ENCODE assay signal across 17 cellular contexts in genomic region chr17:64037802-64038201, GRCh38. TPM values are rescaled to one million over a fixed set of nuclear protein-coding genes. Genes with fewer than 3 reads are reported as not detected.
DNase-seq lines count a peak whose midpoint lies in the region; ATAC-seq, FAIRE-seq and TF ChIP-seq lines count a peak whose summit lies in the region.
"Had no signal": no experiment of that assay in that cellular context is flagged by ENCODE, and none has a peak within 500 bp of the region (broad histone marks: within the 10 kb centered on the region; RNA-seq: fewer than 3 reads in every experiment).

No MANE protein-coding gene starts in this region.

- H3K27ac Mint-ChIP-seq in T-helper 2 cell treated with Interferon-gamma antibody and Interleukin-4, amounts not matched to agents 5 μg/mL and 100 μg/mL, for 36 hours, result peak overlapping the region; percentile 26
- H3K27ac Mint-ChIP-seq in stimulated activated effector memory CD8-positive, alpha-beta T cell treated with anti-CD3 and anti-CD28 coated beads, Interleukin-12 subunit alpha, Interleukin-12 subunit beta, amount 100 ng/mL, for 72 hours, result peak overlapping the region; percentile 87
- H3K27ac Mint-ChIP-seq: IgD-negative memory B cell had no signal

- no TSS peak for BruUV-seq in K562 (replicated peaks; lab: Mats Ljungman, UMichigan)

- no peaks in the 10 kb centered on the region for H3K9me2 ChIP-seq in Karpas-422 (replicated peaks; ENCODE audit: insufficient read depth, low read length)

- no peaks in the 10 kb centered on the region for H3K27me3 Mint-ChIP-seq in T-helper 2 cell treated with Interferon-gamma antibody and Interleukin-4, amounts not matched to agents 5 μg/mL and 100 μg/mL, for 36 hours (ENCODE audit: low read depth)
- H3K27me3 Mint-ChIP-seq: CD8-positive, alpha-beta memory T cell; IgD-negative memory B cell had no signal

- no peaks in the 10 kb centered on the region for H3K27me3 ChIP-seq in Karpas-422 (ENCODE audit: low read length)
- no peaks in the 10 kb centered on the region for H3K27me3 ChIP-seq in K562 (ENCODE audit: control insufficient read depth in 2 of 2, insufficient read depth in 2 of 2, low read length in 2 of 2)
- H3K27me3 ChIP-seq in thyroid gland, result no peaks in the 10 kb centered on the region
- H3K27me3 ChIP-seq: BLaER1 had no signal

- TF ChIP-seq EP300 in K562 (IDR thresholded peaks at IDR 0.05; ENCODE audit: low read length), result no peak

- H3K36me3 ChIP-seq in Karpas-422 (ENCODE audit: insufficient read depth, low read length), result no peaks in the 10 kb centered on the region
- H3K36me3 ChIP-seq in K562 (ENCODE audit: control insufficient read depth, insufficient read depth, low read length), result peaks cover 4% of the 10 kb centered on the region; the same call in 1 of the 3 replicates
- H3K36me3 ChIP-seq in thyroid gland, result no peaks in the 10 kb centered on the region

- H2AFZ ChIP-seq in Karpas-422 (ENCODE audit: low read length) (no peak overlapping the region), K562 (ENCODE audit: low read depth, low read length) (no peak overlapping the region)
- H2AFZ ChIP-seq: GM23248 had no signal

- no peak overlapping the region for H3K9ac ChIP-seq in Karpas-422 (ENCODE audit: low read length)
- no peak overlapping the region for H3K9ac ChIP-seq in K562 (ENCODE audit: insufficient read depth in 1 of 2, low read depth in 2 of 2, low read length in 2 of 2)
- H3K9ac ChIP-seq: BLaER1, GM23248 had no signal

- peaks cover 61% of the 10 kb centered on the region for H3K36me3 Mint-ChIP-seq in T-helper 2 cell treated with Interferon-gamma antibody and Interleukin-4, amounts not matched to agents 5 μg/mL and 100 μg/mL, for 36 hours (ENCODE audit: low read depth)
- peaks cover 87% of the 10 kb centered on the region for H3K36me3 Mint-ChIP-seq in stimulated activated effector memory CD8-positive, alpha-beta T cell treated with anti-CD3 and anti-CD28 coated beads, Interleukin-12 subunit alpha, Interleukin-12 subunit beta, amount 100 ng/mL, for 72 hours

- H3K27ac ChIP-seq in Karpas-422 (ENCODE audit: low read length) (no peak overlapping the region), K562 (ENCODE audit: extremely low read depth, low read depth, low read length) (no peak overlapping the region), thyroid gland (no peak overlapping the region)
- H3K27ac ChIP-seq: BLaER1, GM23248 had no signal

- H3K4me1 ChIP-seq in Karpas-422 (ENCODE audit: low read length) (no peaks in the 10 kb centered on the region), K562 (replicated peaks in 1 of 2; ENCODE audit: control insufficient read depth in 2 of 2, insufficient read depth in 2 of 2, low read length in 2 of 2) (peaks cover 0 to 4% of the 10 kb centered on the region in 2 experiments; a peak in 3 of 5 replicates), thyroid gland (no peaks in the 10 kb centered on the region)
- H3K4me1 ChIP-seq: BLaER1 had no signal

- H4K20me1 ChIP-seq in Karpas-422 (ENCODE audit: insufficient read depth, low read depth, low read length), result no peaks in the 10 kb centered on the region
- H4K20me1 ChIP-seq in K562 (replicated peaks; ENCODE audit: control insufficient read depth, insufficient read depth, low read length), result no peaks in the 10 kb centered on the region
- H4K20me1 ChIP-seq: BLaER1 had no signal

- TF ChIP-seq CTCF in K562 (IDR thresholded peaks at IDR 0.05 in 2 of 3, conservative IDR thresholded peaks at IDR 0.05 in 1 of 3; ENCODE audit: insufficient read depth in 2 of 3, low read depth in 1 of 3, low read length in 3 of 3), result no peak
- TF ChIP-seq CTCF in thyroid gland (IDR thresholded peaks at IDR 0.05), result no peak

- no peak for TF ChIP-seq RAD21 in K562 (CRISPR knock-in tag; conservative IDR thresholded peaks at IDR 0.05 in 1 of 2, IDR thresholded peaks at IDR 0.05 in 1 of 2)

- in situ Hi-C loops in K562 (cut with MboI), result loop anchor here (10.0 kb wide), 1 partner anchor 97 kb away; the partner anchor contains the start of gene ERN1

- H3K4me3 Mint-ChIP-seq in T-helper 2 cell treated with Interferon-gamma antibody and Interleukin-4, amounts not matched to agents 5 μg/mL and 100 μg/mL, for 36 hours, result no peak overlapping the region
- H3K4me3 Mint-ChIP-seq in stimulated activated effector memory CD8-positive, alpha-beta T cell treated with anti-CD3 and anti-CD28 coated beads, Interleukin-12 subunit alpha, Interleukin-12 subunit beta, amount 100 ng/mL, for 72 hours, result no peak overlapping the region
- H3K4me3 Mint-ChIP-seq: CD8-positive, alpha-beta memory T cell; IgD-negative memory B cell had no signal

- WGBS in K562 (ENCODE audit: insufficient coverage, low coverage, missing lambda C conversion rate), result 69% methylated on average over 5 of the region's 5 CpGs
- 94 to 100% methylated on average over 5 of the region's 5 CpGs for WGBS in thyroid gland, 2 donors

- H3K4me2 ChIP-seq in Karpas-422 (ENCODE audit: low read depth, low read length, poor library complexity, severe bottlenecking), result no peak overlapping the region
- no peak overlapping the region; the same call in 1 of the 2 replicates for H3K4me2 ChIP-seq in K562 (ENCODE audit: insufficient read depth, low read length)
- H3K4me2 ChIP-seq: BLaER1 had no signal

- TF ChIP-seq POLR2A in K562 (conservative IDR thresholded peaks at IDR 0.05), result no peak
- no peak for TF ChIP-seq POLR2A in thyroid gland (IDR thresholded peaks at IDR 0.05)

- intact Hi-C loops in K562 (cut with micrococcal nuclease), result no loop called here
- intact Hi-C loops in thyroid gland (cut with DNase I), result no loop called here

- H3K4me3 ChIP-seq in Karpas-422 (ENCODE audit: low read length), result no peak overlapping the region
- no peak overlapping the region for H3K4me3 ChIP-seq in K562
- H3K4me3 ChIP-seq in thyroid gland (replicated peaks in 1 of 3), result no peak overlapping the region
- H3K4me3 ChIP-seq: BLaER1, GM23248 had no signal

- ATAC-seq in K562 (peak; percentile 66), GM19397 (IDR thresholded peaks at IDR 0.05; ENCODE audit: unreplicated experiment) (no peak)
- no peak for ATAC-seq in stimulated activated effector memory CD8-positive, alpha-beta T cell treated with anti-CD3 and anti-CD28 coated beads, Interleukin-12 subunit alpha, Interleukin-12 subunit beta, amount 100 ng/mL, for 72 hours

- H3K9me3 Mint-ChIP-seq in T-helper 2 cell treated with Interferon-gamma antibody and Interleukin-4, amounts not matched to agents 5 μg/mL and 100 μg/mL, for 36 hours, result no peaks in the 10 kb centered on the region
- no peaks in the 10 kb centered on the region for H3K9me3 Mint-ChIP-seq in stimulated activated effector memory CD8-positive, alpha-beta T cell treated with anti-CD3 and anti-CD28 coated beads, Interleukin-12 subunit alpha, Interleukin-12 subunit beta, amount 100 ng/mL, for 72 hours
- H3K9me3 Mint-ChIP-seq: CD8-positive, alpha-beta memory T cell; IgD-negative memory B cell had no signal

- POLR2A ChIA-PET in K562 (lab: Yijun Ruan, JAX), result interaction anchor here (1.0 kb wide), 1 partner anchor 108 kb away, joined by 3 read pairs; no protein-coding TSS in a partner anchor

- peak; percentile 35 for FAIRE-seq in K562 (lab: Jason Lieb, UNC)
- FAIRE-seq: H54 had no signal

- peaks cover 8% of the 10 kb centered on the region for H3K4me1 Mint-ChIP-seq in T-helper 2 cell treated with Interferon-gamma antibody and Interleukin-4, amounts not matched to agents 5 μg/mL and 100 μg/mL, for 36 hours (ENCODE audit: low read depth)
- H3K4me1 Mint-ChIP-seq in stimulated activated effector memory CD8-positive, alpha-beta T cell treated with anti-CD3 and anti-CD28 coated beads, Interleukin-12 subunit alpha, Interleukin-12 subunit beta, amount 100 ng/mL, for 72 hours, result peaks cover 34% of the 10 kb centered on the region
- H3K4me1 Mint-ChIP-seq: IgD-negative memory B cell had no signal

- H3K79me2 ChIP-seq in Karpas-422 (ENCODE audit: low read length) (no peaks in the 10 kb centered on the region), K562 (ENCODE audit: control insufficient read depth, insufficient read depth, low read length) (no peaks in the 10 kb centered on the region)

- no peaks in the 10 kb centered on the region for H3K9me3 ChIP-seq in Karpas-422 (ENCODE audit: low read length)
- H3K9me3 ChIP-seq in K562 (replicated peaks; ENCODE audit: control insufficient read depth, insufficient read depth, low read depth, low read length), result no peaks in the 10 kb centered on the region
- no peaks in the 10 kb centered on the region for H3K9me3 ChIP-seq in thyroid gland
- H3K9me3 ChIP-seq: BLaER1 had no signal

- no peaks in the 10 kb centered on the region for H3K9me1 ChIP-seq in K562 (ENCODE audit: control insufficient read depth, insufficient read depth, low read length)

- no peak for DNase-seq in T-helper 2 cell treated with Interferon-gamma antibody and Interleukin-4, amounts not matched to agents 5 μg/mL and 100 μg/mL, for 36 hours (ENCODE audit: low spot score)
- no peak for DNase-seq in T-helper 2 cell
- DNase-seq in Karpas-422, result peak; percentile 53
- DNase-seq in K562 (ENCODE audit: extremely low read depth in 1 of 4, low spot score in 3 of 4), result peak in 2 of 4 experiments; percentile 35 to 39
- DNase-seq in stimulated activated effector memory CD8-positive, alpha-beta T cell treated with anti-CD3 and anti-CD28 coated beads, Interleukin-12 subunit alpha, Interleukin-12 subunit beta, amount 100 ng/mL, for 72 hours (ENCODE audit: low spot score in 2 of 2), result no peak
- DNase-seq in NCI-H524 (lab: John Stamatoyannopoulos, UW), result no peak
- no peak for DNase-seq in thyroid gland
- DNase-seq: 8988T; AML-193; Calu3; CD8-positive, alpha-beta memory T cell; DMS 273 treated with DMSO at 0.1 percent for 48 hours; GM23248 had no signal

- CTCF ChIA-PET in K562 (lab: Yijun Ruan, JAX; ENCODE audit: low intra/inter-chr PET ratio), result no interaction called here

RNA-seq across cellular contexts. Expression of gene ICAM2, which starts 17.4 kb away (rescaled TPM):
- 4.4 and 12.1 TPM in 2 replicates for total RNA-seq in Karpas-422 (2014; rRNA removed; shearing (Covaris generic); ENCODE audit: low replicate concordance)
- total RNA-seq in K562 (2011; cell fraction: chromatin; rRNA removed; ENCODE audit: low replicate concordance), result 34.7 and 120 TPM in 2 replicates
- total RNA-seq in K562 (2011; cell fraction: nucleolus; rRNA removed), result 149 and 167 TPM in 2 replicates
- 100 and 105 TPM in 2 replicates for total RNA-seq in K562 (2011; cell fraction: nucleoplasm; rRNA removed)
- total RNA-seq in K562 (2014; rRNA removed), result 56.9 and 85.3 TPM in 2 replicates
- total RNA-seq in K562 (2014; rRNA removed; fragmentation: Illumina TruSeq; extraction: Trizol), result 28.3 and 42.2 TPM in 2 replicates
- 59.0 and 60.6 TPM in 2 replicates for total RNA-seq in K562 (2015; rRNA removed; fragmentation: Illumina TruSeq; extraction: Trizol)
- total RNA-seq in K562 (2021), result 60.6 and 65.4 TPM in 2 replicates
- 51.0 and 64.1 TPM in 2 replicates for polyA plus RNA-seq in K562 (2011; rRNA removed)
- 80.3 and 166 TPM in 2 replicates for polyA plus RNA-seq in K562 (2011; cell fraction: cytosol; rRNA removed)
- polyA plus RNA-seq in K562 (2011; cell fraction: nucleus; rRNA removed), result 42.4 and 69.3 TPM in 2 replicates
- 53.4 and 87.2 TPM in 2 replicates for polyA plus RNA-seq in K562 (2012)
- polyA plus RNA-seq in K562 (2014; fragmentation: Illumina TruSeq; extraction: Trizol), result 89.4 and 91.6 TPM in 2 replicates
- 10 to 100 TPM; 37.9 to 68.1 TPM for polyA plus RNA-seq in K562 (2014; fragmentation: Nextera tagmentation; extraction: Ambion mirVana)
- 70.5 and 78.0 TPM in 2 replicates for polyA plus RNA-seq in K562 (2014; rRNA removed)
- 33.3 and 54.4 TPM in 2 replicates for polyA minus RNA-seq in K562 (2011; rRNA and poly(A)+ RNA removed)
- polyA minus RNA-seq in K562 (2011; cell fraction: cytosol; rRNA and poly(A)+ RNA removed), result 23.3 and 26.8 TPM in 2 replicates
- 50.1 and 59.2 TPM in 2 replicates for polyA minus RNA-seq in K562 (2011; cell fraction: nucleus; rRNA and poly(A)+ RNA removed)
- 10 to 100 TPM; 20.3 to 41.8 (median 30.6) TPM for total RNA-seq in thyroid gland

RNA-seq across cellular contexts. Expression of gene PRR29, which starts 39.7 kb away (rescaled TPM):
- not detected in 2 replicates for total RNA-seq in Karpas-422 (2014; rRNA removed; shearing (Covaris generic); ENCODE audit: low replicate concordance)
- total RNA-seq in K562 (2011; cell fraction: chromatin; rRNA removed; ENCODE audit: low replicate concordance), result 0.42 and 1.0 TPM in 2 replicates
- 0.26 and 0.67 TPM in 2 replicates for total RNA-seq in K562 (2011; cell fraction: nucleolus; rRNA removed)
- 0.22 TPM in 1 of 2 replicates, not detected in the other for total RNA-seq in K562 (2011; cell fraction: nucleoplasm; rRNA removed)
- total RNA-seq in K562 (2014; rRNA removed) (not detected in 2 replicates), K562 (2014; rRNA removed; fragmentation: Illumina TruSeq; extraction: Trizol) (not detected in 2 replicates), K562 (2015; rRNA removed; fragmentation: Illumina TruSeq; extraction: Trizol) (not detected in 2 replicates), K562 (2021) (0.04 TPM in 1 of 2 replicates, not detected in the other), thyroid gland (1 to 10 TPM; 1.7 to 5.6 (median 4.2) TPM)
- polyA plus RNA-seq in K562 (2011; rRNA removed) (not detected in 2 replicates), K562 (2014; fragmentation: Illumina TruSeq; extraction: Trizol) (0.10 and 0.18 TPM in 2 replicates), K562 (2014; fragmentation: Nextera tagmentation; extraction: Ambion mirVana) (under 1 TPM; 0.08 to 0.20 TPM), K562 (2014; rRNA removed) (0.11 and 0.58 TPM in 2 replicates)
- 0.12 TPM in 1 of 2 replicates, not detected in the other for polyA plus RNA-seq in K562 (2011; cell fraction: cytosol; rRNA removed)
- polyA plus RNA-seq in K562 (2011; cell fraction: nucleus; rRNA removed), result 0.18 and 0.55 TPM in 2 replicates
- polyA plus RNA-seq in K562 (2012), result 2.3 and 2.6 TPM in 2 replicates
- not detected in 2 replicates for polyA minus RNA-seq in K562 (2011; rRNA and poly(A)+ RNA removed)
- polyA minus RNA-seq in K562 (2011; cell fraction: cytosol; rRNA and poly(A)+ RNA removed), result not detected in 2 replicates
- 0.27 and 0.44 TPM in 2 replicates for polyA minus RNA-seq in K562 (2011; cell fraction: nucleus; rRNA and poly(A)+ RNA removed)
- total RNA-seq: GM23248 had no signal
- polyA plus RNA-seq: GM23248 had no signal
